In genomic region chr3:134827213-134827612, GRCh38 we compare ENCODE assay signal across 27 cellular contexts. TPM values are rescaled to one million over a fixed set of nuclear protein-coding genes. Genes with fewer than 3 reads are reported as not detected.
DNase-seq lines count a peak whose midpoint lies in the region; ATAC-seq and TF ChIP-seq lines count a peak whose summit lies in the region.
"Had no signal": no experiment of that assay in that cellular context is flagged by ENCODE, and none has a peak within 500 bp of the region (broad histone marks: within the 10 kb centered on the region; RNA-seq: fewer than 3 reads in every experiment).

No MANE protein-coding gene starts in this region.

- H2AFZ ChIP-seq in OCI-LY3 (ENCODE audit: low read depth, low read length), result no peak overlapping the region
- H2AFZ ChIP-seq: GM23338 had no signal

- ATAC-seq in GM18511 (IDR thresholded peaks at IDR 0.05; ENCODE audit: unreplicated experiment) (peak; percentile 74), GM19438 (IDR thresholded peaks at IDR 0.05; ENCODE audit: low read depth, unreplicated experiment) (peak; percentile 94), HG02870 (IDR thresholded peaks at IDR 0.05; ENCODE audit: unreplicated experiment) (peak; percentile 86), left lung (no peak), right lobe of liver (no peak), SK-N-SH treated with all-trans-retinoic acid at 6 μM for 48 hours (no peak)
- ATAC-seq: activated CD8-positive, alpha-beta memory T cell treated with anti-CD3 and anti-CD28 coated beads, Interleukin-2, amount 10 ng/mL, durations not matched to agents 7 days and 5 days; activated T-cell treated with anti-CD3 and anti-CD28 coated beads, Interleukin-2, amount 50 U/mL, for 72 hours; CD8-positive, alpha-beta T cell; GM23338; left ventricle myocardium superior; stimulated activated effector memory CD8-positive, alpha-beta T cell treated with anti-CD3 and anti-CD28 coated beads, Interleukin-12 subunit alpha, Interleukin-12 subunit beta, amount 100 ng/mL, for 72 hours; upper lobe of right lung had no signal

- DNase-seq in HCEC 1CT (no peak), left lung (no peak), right lobe of liver (no peak)
- DNase-seq: activated CD4-positive, alpha-beta T cell treated with anti-CD3 and anti-CD28 coated beads, Interleukin-2, amount 50 U/mL, for 1 hour; activated CD8-positive, alpha-beta memory T cell treated with anti-CD3 and anti-CD28 coated beads, Interleukin-2, amount 10 ng/mL, durations not matched to agents 7 days and 5 days; activated naive CD4-positive, alpha-beta T cell treated with anti-CD3 and anti-CD28 coated beads for 36 hours; activated T-cell treated with anti-CD3 and anti-CD28 coated beads, Interleukin-2, amount 50 U/mL, for 72 hours; amniotic stem cell; brain microvascular endothelial cell; CD8-positive, alpha-beta T cell; DMS 273 treated with DMSO at 0.1 percent for 48 hours; left ventricle myocardium superior; naive B cell; NCI-H1105 treated with DMSO at 0.1 percent for 48 hours; NCI-H1930; NCI-H524 treated with DMSO at 0.1 percent for 48 hours; Peyer's patch; sigmoid colon; stimulated activated CD4-positive, alpha-beta T cell treated with anti-CD3 and anti-CD28 coated beads, Interleukin-4, amount 100 ng/mL, for 24 hours; upper lobe of right lung had no signal

- peaks cover 100% of the 10 kb centered on the region for H3K79me2 ChIP-seq in OCI-LY3 (ENCODE audit: low read length)

- H3K36me3 ChIP-seq in OCI-LY3 (replicated peaks; ENCODE audit: low read depth, low read length) (peaks cover 64% of the 10 kb centered on the region), left lung (no peaks in the 10 kb centered on the region), right lobe of liver (no peaks in the 10 kb centered on the region)
- H3K36me3 ChIP-seq: brain microvascular endothelial cell, Peyer's patch, sigmoid colon, upper lobe of right lung had no signal

- peaks cover 99% of the 10 kb centered on the region for H4K20me1 ChIP-seq in OCI-LY3 (ENCODE audit: insufficient read depth, low read length)

- H3K27me3 ChIP-seq in OCI-LY3 (ENCODE audit: low read depth, low read length), result no peaks in the 10 kb centered on the region
- no peaks in the 10 kb centered on the region for H3K27me3 ChIP-seq in left lung
- H3K27me3 ChIP-seq in right lobe of liver, result no peaks in the 10 kb centered on the region
- H3K27me3 ChIP-seq: brain microvascular endothelial cell, Peyer's patch, sigmoid colon, upper lobe of right lung had no signal

- TF ChIP-seq CTCF in OCI-LY3 (IDR thresholded peaks at IDR 0.05; ENCODE audit: low read depth, low read length) (no peak), left lung (IDR thresholded peaks at IDR 0.05) (no peak), right lobe of liver (IDR thresholded peaks at IDR 0.05) (no peak)

- no peak for TF ChIP-seq POLR2A in right lobe of liver (IDR thresholded peaks at IDR 0.05)

- H3K4me2 ChIP-seq in OCI-LY3 (ENCODE audit: low read length), result peak overlapping the region; percentile 37
- H3K4me2 ChIP-seq: GM23338 had no signal

- H3K9me3 ChIP-seq in OCI-LY3 (ENCODE audit: insufficient read depth, low read length) (no peaks in the 10 kb centered on the region), left lung (no peaks in the 10 kb centered on the region), right lobe of liver (no peaks in the 10 kb centered on the region)
- H3K9me3 ChIP-seq: Peyer's patch, sigmoid colon, upper lobe of right lung had no signal

- intact Hi-C loops in left lung (cut with DNase I), result no loop called here
- intact Hi-C loops in right lobe of liver (cut with DNase I), result no loop called here

- peak overlapping the region; percentile 20; the same call in 1 of the 2 replicates for H3K9ac ChIP-seq in OCI-LY3 (ENCODE audit: low read length)

- 84% methylated on average over 5 of the region's 6 CpGs for WGBS in right lobe of liver (ENCODE audit: insufficient coverage, low coverage, low lambda C conversion rate, missing lambda C conversion rate)

- H3K4me3 ChIP-seq in OCI-LY3 (ENCODE audit: low read length) (no peak overlapping the region), left lung (no peak overlapping the region), right lobe of liver (no peak overlapping the region)
- H3K4me3 ChIP-seq: GM23338, Peyer's patch, sigmoid colon, upper lobe of right lung had no signal

- H3K27ac ChIP-seq in OCI-LY3 (ENCODE audit: low read length), result peak overlapping the region; percentile 68
- H3K27ac ChIP-seq in left lung, result no peak overlapping the region
- no peak overlapping the region for H3K27ac ChIP-seq in right lobe of liver
- H3K27ac ChIP-seq: brain microvascular endothelial cell, Peyer's patch, sigmoid colon, upper lobe of right lung had no signal

- H3K4me1 ChIP-seq in OCI-LY3 (ENCODE audit: low read length) (peaks cover 95% of the 10 kb centered on the region), left lung (no peaks in the 10 kb centered on the region), right lobe of liver (no peaks in the 10 kb centered on the region)
- H3K4me1 ChIP-seq: Peyer's patch, upper lobe of right lung had no signal

TF ChIP-seq in SK-N-SH treated with all-trans-retinoic acid at 6 μM for 48 hours, 23 proteins besides CTCF, POLR2A, EP300 and RAD21:
- TF ChIP-seq SNAI2 (CRISPR knock-in tag; IDR thresholded peaks at IDR 0.05) (no peak), RARB (CRISPR knock-in tag; IDR thresholded peaks at IDR 0.05) (no peak), ZNF8 (CRISPR knock-in tag; IDR thresholded peaks at IDR 0.05) (no peak), TCF4 (CRISPR knock-in tag; IDR thresholded peaks at IDR 0.05; ENCODE audit: borderline replicate concordance) (no peak)

RNA-seq across cellular contexts. Expression of gene EPHB1, which starts 32.2 kb away (rescaled TPM):
- total RNA-seq in left lung (1 to 10 TPM; 1.1 to 4.3 TPM), right lobe of liver (10 to 100 TPM in 1 of 6 experiments, 1 to 10 TPM in 4, under 1 TPM in 1; 0.63 to 10.9 (median 1.8) TPM)
- total RNA-seq: CD8-positive, alpha-beta T cell had no signal

Comparison
In these comparisons a context has a peak if more than half of its experiments do, and no peak if none do; other contexts are left out.
1. ATAC-seq: peak in GM18511 (single experiment), GM19438 (single experiment) and HG02870 (single experiment); none in left lung (single experiment), right lobe of liver (0 of 4) and SK-N-SH treated with all-trans-retinoic acid at 6 μM for 48 hours (single experiment).